In the genomic region with DNA sequence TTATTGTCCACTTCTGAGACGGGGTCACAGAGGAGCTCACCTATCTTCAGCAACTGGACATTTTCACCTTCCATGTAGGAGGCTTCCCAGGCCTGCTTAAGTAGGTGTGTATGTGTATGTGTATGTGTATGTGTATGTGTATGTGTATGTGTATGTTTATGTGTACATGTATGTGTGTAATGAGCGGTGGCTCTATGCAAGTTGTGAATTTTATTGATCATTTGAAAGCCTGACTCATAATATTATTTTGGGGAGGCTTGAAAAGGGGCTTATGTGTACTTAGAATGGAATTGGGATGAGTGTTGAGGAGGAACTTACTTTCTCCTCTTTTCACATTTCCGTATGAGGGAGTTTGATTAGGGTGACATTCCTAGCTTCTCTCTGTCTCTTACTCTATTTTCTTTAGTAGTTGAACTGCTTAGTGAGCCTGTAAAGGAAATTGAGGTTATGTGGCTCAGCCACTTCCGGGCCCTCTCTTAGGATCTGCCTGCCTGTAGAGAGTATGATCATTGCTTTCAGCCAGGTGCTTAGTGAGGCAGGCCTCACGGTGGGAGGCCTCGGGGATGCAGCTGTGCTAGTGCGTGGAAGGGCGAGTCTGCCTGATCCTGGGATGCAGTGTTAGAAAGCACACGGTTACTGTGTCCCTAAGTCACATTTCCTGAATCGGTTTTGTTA, we compare ENCODE assay signal across 9 cellular contexts.
DNase-seq lines count a peak whose midpoint lies in the region; ATAC-seq and TF ChIP-seq lines count a peak whose summit lies in the region.
"Had no signal": no experiment of that assay in that cellular context is flagged by ENCODE, and none has a peak within 500 bp of the region (broad histone marks: within the 10 kb centered on the region; RNA-seq: fewer than 3 reads in every experiment).

No MANE protein-coding gene starts in this region.

- H3K36me3 Mint-ChIP-seq in central memory CD8-positive, alpha-beta T cell (ENCODE audit: insufficient read depth) = no peaks in the 10 kb centered on the region
- H3K36me3 Mint-ChIP-seq in stimulated activated naive CD8-positive, alpha-beta T cell treated with anti-CD3 and anti-CD28 coated beads, Interleukin-15, Interleukin-2, amounts not matched to agents 100 ng/mL and 50 ng/mL, for 24 hours (ENCODE audit: low read depth) = no peaks in the 10 kb centered on the region

- 83 to 88% methylated on average over 10 of the region's 10 CpGs for WGBS in heart right ventricle, 2 donors

- DNase-seq in heart right ventricle = no peak
- DNase-seq in Right ventricle myocardium inferior (ENCODE audit: missing footprints) = no peak
- DNase-seq in T-helper 1 cell = peak; percentile 46 to 90 (median 66)
- peak; percentile 29 to 54 for DNase-seq in central memory CD8-positive, alpha-beta T cell (ENCODE audit: low spot score in 2 of 2)
- DNase-seq in NCI-H2029 treated with DMSO at 0.1 percent for 48 hours (lab: John Stamatoyannopoulos, UW) = no peak
- no peak for DNase-seq in NCI-H524 treated with DMSO at 0.1 percent for 48 hours (lab: John Stamatoyannopoulos, UW)

- ATAC-seq in heart right ventricle = no peak
- ATAC-seq in Right ventricle myocardium inferior = no peak
- peak; percentile 74 for ATAC-seq in HG03175 (IDR thresholded peaks at IDR 0.05; ENCODE audit: unreplicated experiment)
- peak; percentile 100 for ATAC-seq in central memory CD8-positive, alpha-beta T cell (replicated peaks; ENCODE audit: extremely low read depth, poor library complexity, severe bottlenecking)

- peaks cover 11 to 69% (median 40%) of the 10 kb centered on the region in 9 donors for H3K4me1 ChIP-seq in heart right ventricle

- H3K4me1 Mint-ChIP-seq in central memory CD8-positive, alpha-beta T cell = peaks cover 41% of the 10 kb centered on the region
- peaks cover 54% of the 10 kb centered on the region for H3K4me1 Mint-ChIP-seq in stimulated activated naive CD8-positive, alpha-beta T cell treated with anti-CD3 and anti-CD28 coated beads, Interleukin-15, Interleukin-2, amounts not matched to agents 100 ng/mL and 50 ng/mL, for 24 hours (ENCODE audit: low read depth)

- H3K27ac ChIP-seq in heart right ventricle = peak overlapping the region in 9 of 10 donors; percentile 25 to 97 (median 93)
- H3K27ac ChIP-seq: parathyroid adenoma had no signal

- no peaks in the 10 kb centered on the region for H3K36me3 ChIP-seq in heart right ventricle

- TF ChIP-seq CTCF in heart right ventricle (IDR thresholded peaks at IDR 0.05) = no peak

- H3K9me3 Mint-ChIP-seq in central memory CD8-positive, alpha-beta T cell = no peaks in the 10 kb centered on the region
- H3K9me3 Mint-ChIP-seq in stimulated activated naive CD8-positive, alpha-beta T cell treated with anti-CD3 and anti-CD28 coated beads, Interleukin-15, Interleukin-2, amounts not matched to agents 100 ng/mL and 50 ng/mL, for 24 hours = no peaks in the 10 kb centered on the region

- H3K4me3 Mint-ChIP-seq in central memory CD8-positive, alpha-beta T cell = peak overlapping the region; percentile 58
- peak overlapping the region; percentile 51 for H3K4me3 Mint-ChIP-seq in stimulated activated naive CD8-positive, alpha-beta T cell treated with anti-CD3 and anti-CD28 coated beads, Interleukin-15, Interleukin-2, amounts not matched to agents 100 ng/mL and 50 ng/mL, for 24 hours

- H3K4me3 ChIP-seq in heart right ventricle = no peak overlapping the region

- no peaks in the 10 kb centered on the region for H3K27me3 Mint-ChIP-seq in central memory CD8-positive, alpha-beta T cell
- H3K27me3 Mint-ChIP-seq in stimulated activated naive CD8-positive, alpha-beta T cell treated with anti-CD3 and anti-CD28 coated beads, Interleukin-15, Interleukin-2, amounts not matched to agents 100 ng/mL and 50 ng/mL, for 24 hours = no peaks in the 10 kb centered on the region

- H3K27ac Mint-ChIP-seq in central memory CD8-positive, alpha-beta T cell (ENCODE audit: low read depth) = peak overlapping the region; percentile 82
- peak overlapping the region; percentile 89 for H3K27ac Mint-ChIP-seq in stimulated activated naive CD8-positive, alpha-beta T cell treated with anti-CD3 and anti-CD28 coated beads, Interleukin-15, Interleukin-2, amounts not matched to agents 100 ng/mL and 50 ng/mL, for 24 hours

- no peaks in the 10 kb centered on the region for H3K27me3 ChIP-seq in heart right ventricle

- intact Hi-C loops in heart right ventricle (cut with DNase I) (loop anchor here in 3 of 10 donors (10.0 kb wide), 3 partner anchors 265 to 635 kb away; no protein-coding TSS in a partner anchor), Right ventricle myocardium inferior (cut with DNase I) (no loop called here)

- peaks cover 0 to 10% (median 0%) of the 10 kb centered on the region in 11 donors for H3K9me3 ChIP-seq in heart right ventricle

Comparison
In these comparisons a context has a peak if more than half of its experiments do, and no peak if none do; other contexts are left out.
1. ATAC-seq: peak in HG03175 (single experiment) and central memory CD8-positive, alpha-beta T cell (single experiment); none in heart right ventricle (0 of 8) and Right ventricle myocardium inferior (single experiment).
2. DNase-seq: peak in T-helper 1 cell (5 of 5) and central memory CD8-positive, alpha-beta T cell (2 of 2); none in heart right ventricle (0 of 2), Right ventricle myocardium inferior (single experiment), NCI-H2029 treated with DMSO at 0.1 percent for 48 hours (single experiment) and NCI-H524 treated with DMSO at 0.1 percent for 48 hours (single experiment).